In the genomic region with DNA sequence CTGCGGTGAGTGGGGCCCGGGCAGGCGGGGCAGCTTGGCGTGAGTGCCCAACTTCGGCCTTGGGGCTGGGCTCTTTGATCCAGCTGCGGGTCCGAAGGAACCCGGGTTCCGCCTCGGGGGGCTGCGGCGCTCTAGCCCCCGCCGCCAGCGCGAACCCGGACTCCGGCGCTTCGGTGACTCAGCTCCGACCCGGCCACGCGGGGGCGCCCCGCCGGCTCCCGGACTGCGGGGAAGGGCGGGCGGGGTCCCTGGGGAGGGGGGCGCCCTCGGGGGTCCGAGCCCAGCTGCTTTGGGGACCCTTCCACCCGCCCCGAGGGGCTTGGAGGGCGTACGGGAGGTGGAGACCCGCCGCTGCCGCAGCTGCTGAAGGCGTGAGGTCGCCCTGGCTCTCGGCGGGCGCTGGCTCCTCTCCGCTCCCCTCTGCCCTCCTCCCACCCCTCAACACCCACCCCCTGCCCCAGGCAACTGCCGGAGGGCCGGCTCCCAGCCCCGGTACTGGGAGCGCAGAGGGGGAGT, we compare ENCODE assay signal across 1 cellular context.
TF ChIP-seq lines count a peak whose summit lies in the region.

No MANE protein-coding gene starts in this region.

TF ChIP-seq in HepG2, 621 proteins besides CTCF, POLR2A, EP300 and RAD21 (continued from another document and continues in another):
- TF ChIP-seq PHF8 (CRISPR knock-in tag; IDR thresholded peaks at IDR 0.05), result peak; percentile 31; the same call in 1 of the 2 replicates
- no peak for TF ChIP-seq MZF1 (CRISPR knock-in tag; IDR thresholded peaks at IDR 0.05; ENCODE audit: borderline replicate concordance)
- no peak for TF ChIP-seq RXRB (CRISPR knock-in tag; IDR thresholded peaks at IDR 0.05; ENCODE audit: borderline replicate concordance)
- no peak for TF ChIP-seq ATRX (CRISPR knock-in tag; IDR thresholded peaks at IDR 0.05; ENCODE audit: borderline replicate concordance)
- no peak for TF ChIP-seq MTF2 (CRISPR knock-in tag; IDR thresholded peaks at IDR 0.05; ENCODE audit: borderline replicate concordance)
- no peak for TF ChIP-seq KLF11 (CRISPR knock-in tag; IDR thresholded peaks at IDR 0.05)
- TF ChIP-seq SOX6 (IDR thresholded peaks at IDR 0.05), result no peak
- no peak for TF ChIP-seq SOX6 (CRISPR knock-in tag; IDR thresholded peaks at IDR 0.05)
- TF ChIP-seq ZNF12 (CRISPR knock-in tag; IDR thresholded peaks at IDR 0.05), result no peak
- TF ChIP-seq FOSL2 (CRISPR knock-in tag; IDR thresholded peaks at IDR 0.05), result peak; percentile 75
- no peak for TF ChIP-seq MYC (CRISPR knock-in tag; IDR thresholded peaks at IDR 0.05; ENCODE audit: borderline replicate concordance)
- TF ChIP-seq ZNF720 (CRISPR knock-in tag; IDR thresholded peaks at IDR 0.05), result no peak
- TF ChIP-seq, protein P1, sequence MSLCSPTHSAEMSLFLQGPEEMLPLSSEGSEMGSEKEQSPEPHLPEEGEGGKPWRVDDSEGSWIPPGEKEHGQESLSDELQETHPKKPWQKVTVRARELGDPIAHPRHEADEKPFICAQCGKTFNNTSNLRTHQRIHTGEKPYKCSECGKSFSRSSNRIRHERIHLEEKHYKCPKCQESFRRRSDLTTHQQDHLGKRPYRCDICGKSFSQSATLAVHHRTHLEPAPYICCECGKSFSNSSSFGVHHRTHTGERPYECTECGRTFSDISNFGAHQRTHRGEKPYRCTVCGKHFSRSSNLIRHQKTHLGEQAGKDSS (CRISPR knock-in tag; IDR thresholded peaks at IDR 0.05; ENCODE audit: borderline replicate concordance, low read depth), result no peak
- TF ChIP-seq BORCS8-MEF2B (CRISPR knock-in tag; IDR thresholded peaks at IDR 0.05), result no peak
- TF ChIP-seq, protein P2, sequence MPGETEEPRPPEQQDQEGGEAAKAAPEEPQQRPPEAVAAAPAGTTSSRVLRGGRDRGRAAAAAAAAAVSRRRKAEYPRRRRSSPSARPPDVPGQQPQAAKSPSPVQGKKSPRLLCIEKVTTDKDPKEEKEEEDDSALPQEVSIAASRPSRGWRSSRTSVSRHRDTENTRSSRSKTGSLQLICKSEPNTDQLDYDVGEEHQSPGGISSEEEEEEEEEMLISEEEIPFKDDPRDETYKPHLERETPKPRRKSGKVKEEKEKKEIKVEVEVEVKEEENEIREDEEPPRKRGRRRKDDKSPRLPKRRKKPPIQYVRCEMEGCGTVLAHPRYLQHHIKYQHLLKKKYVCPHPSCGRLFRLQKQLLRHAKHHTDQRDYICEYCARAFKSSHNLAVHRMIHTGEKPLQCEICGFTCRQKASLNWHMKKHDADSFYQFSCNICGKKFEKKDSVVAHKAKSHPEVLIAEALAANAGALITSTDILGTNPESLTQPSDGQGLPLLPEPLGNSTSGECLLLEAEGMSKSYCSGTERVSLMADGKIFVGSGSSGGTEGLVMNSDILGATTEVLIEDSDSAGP (CRISPR knock-in tag; IDR thresholded peaks at IDR 0.05; ENCODE audit: borderline replicate concordance), result 0 out of 2 replicates have a peak, but pooled peaks have one; percentile 2
- TF ChIP-seq, protein P3, sequence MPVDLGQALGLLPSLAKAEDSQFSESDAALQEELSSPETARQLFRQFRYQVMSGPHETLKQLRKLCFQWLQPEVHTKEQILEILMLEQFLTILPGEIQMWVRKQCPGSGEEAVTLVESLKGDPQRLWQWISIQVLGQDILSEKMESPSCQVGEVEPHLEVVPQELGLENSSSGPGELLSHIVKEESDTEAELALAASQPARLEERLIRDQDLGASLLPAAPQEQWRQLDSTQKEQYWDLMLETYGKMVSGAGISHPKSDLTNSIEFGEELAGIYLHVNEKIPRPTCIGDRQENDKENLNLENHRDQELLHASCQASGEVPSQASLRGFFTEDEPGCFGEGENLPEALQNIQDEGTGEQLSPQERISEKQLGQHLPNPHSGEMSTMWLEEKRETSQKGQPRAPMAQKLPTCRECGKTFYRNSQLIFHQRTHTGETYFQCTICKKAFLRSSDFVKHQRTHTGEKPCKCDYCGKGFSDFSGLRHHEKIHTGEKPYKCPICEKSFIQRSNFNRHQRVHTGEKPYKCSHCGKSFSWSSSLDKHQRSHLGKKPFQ (CRISPR knock-in tag; IDR thresholded peaks at IDR 0.05; ENCODE audit: insufficient replicate concordance), result no peak
- no peak for TF ChIP-seq ZNF329 (CRISPR knock-in tag; IDR thresholded peaks at IDR 0.05; ENCODE audit: low read depth)
- no peak for TF ChIP-seq ZBTB7A (CRISPR knock-in tag; IDR thresholded peaks at IDR 0.05)
- no peak for TF ChIP-seq ZNF572 (CRISPR knock-in tag; IDR thresholded peaks at IDR 0.05)
- TF ChIP-seq STAG1 (CRISPR knock-in tag; IDR thresholded peaks at IDR 0.05), result peak; percentile 27; the same call in 1 of the 2 replicates
- no peak for TF ChIP-seq GTF3A (CRISPR knock-in tag; conservative IDR thresholded peaks at IDR 0.05)
- TF ChIP-seq, protein P4, sequence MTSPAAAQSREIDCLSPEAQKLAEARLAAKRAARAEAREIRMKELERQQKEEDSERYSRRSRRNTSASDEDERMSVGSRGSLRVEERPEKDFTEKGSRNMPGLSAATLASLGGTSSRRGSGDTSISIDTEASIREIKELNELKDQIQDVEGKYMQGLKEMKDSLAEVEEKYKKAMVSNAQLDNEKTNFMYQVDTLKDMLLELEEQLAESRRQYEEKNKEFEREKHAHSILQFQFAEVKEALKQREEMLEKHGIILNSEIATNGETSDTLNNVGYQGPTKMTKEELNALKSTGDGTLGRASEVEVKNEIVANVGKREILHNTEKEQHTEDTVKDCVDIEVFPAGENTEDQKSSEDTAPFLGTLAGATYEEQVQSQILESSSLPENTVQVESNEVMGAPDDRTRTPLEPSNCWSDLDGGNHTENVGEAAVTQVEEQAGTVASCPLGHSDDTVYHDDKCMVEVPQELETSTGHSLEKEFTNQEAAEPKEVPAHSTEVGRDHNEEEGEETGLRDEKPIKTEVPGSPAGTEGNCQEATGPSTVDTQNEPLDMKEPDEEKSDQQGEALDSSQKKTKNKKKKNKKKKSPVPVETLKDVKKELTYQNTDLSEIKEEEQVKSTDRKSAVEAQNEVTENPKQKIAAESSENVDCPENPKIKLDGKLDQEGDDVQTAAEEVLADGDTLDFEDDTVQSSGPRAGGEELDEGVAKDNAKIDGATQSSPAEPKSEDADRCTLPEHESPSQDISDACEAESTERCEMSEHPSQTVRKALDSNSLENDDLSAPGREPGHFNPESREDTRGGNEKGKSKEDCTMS (CRISPR knock-in tag; conservative IDR thresholded peaks at IDR 0.05), result no peak
- TF ChIP-seq KDM2A (CRISPR knock-in tag; IDR thresholded peaks at IDR 0.05; ENCODE audit: borderline replicate concordance, low read depth), result no peak; the same call in 1 of the 2 replicates
- no peak for TF ChIP-seq KDM1A (CRISPR knock-in tag; IDR thresholded peaks at IDR 0.05)
- no peak for TF ChIP-seq ZNF530 (CRISPR knock-in tag; IDR thresholded peaks at IDR 0.05; ENCODE audit: low read depth)
- TF ChIP-seq POLR2G (IDR thresholded peaks at IDR 0.05; ENCODE audit: low read depth, low read length), result no peak
- TF ChIP-seq POGZ (CRISPR knock-in tag; IDR thresholded peaks at IDR 0.05), result 0 out of 2 replicates have a peak, but pooled peaks have one; percentile 28
- TF ChIP-seq HMGA1 (CRISPR knock-in tag; conservative IDR thresholded peaks at IDR 0.05), result no peak
- no peak for TF ChIP-seq ZNF292 (CRISPR knock-in tag; IDR thresholded peaks at IDR 0.05; ENCODE audit: borderline replicate concordance, low read depth)
- no peak for TF ChIP-seq HNRNPUL1 (IDR thresholded peaks at IDR 0.05; ENCODE audit: low read depth, low read length)
- TF ChIP-seq RAD51 (IDR thresholded peaks at IDR 0.05; ENCODE audit: borderline replicate concordance), result no peak
- TF ChIP-seq MAF1 (CRISPR knock-in tag; IDR thresholded peaks at IDR 0.05; ENCODE audit: borderline replicate concordance), result no peak
- no peak for TF ChIP-seq ZNF20 (CRISPR knock-in tag; IDR thresholded peaks at IDR 0.05)
- no peak for TF ChIP-seq EED (CRISPR knock-in tag; IDR thresholded peaks at IDR 0.05)
- no peak for TF ChIP-seq KDM4B (CRISPR knock-in tag; IDR thresholded peaks at IDR 0.05)
- TF ChIP-seq, protein P5, sequence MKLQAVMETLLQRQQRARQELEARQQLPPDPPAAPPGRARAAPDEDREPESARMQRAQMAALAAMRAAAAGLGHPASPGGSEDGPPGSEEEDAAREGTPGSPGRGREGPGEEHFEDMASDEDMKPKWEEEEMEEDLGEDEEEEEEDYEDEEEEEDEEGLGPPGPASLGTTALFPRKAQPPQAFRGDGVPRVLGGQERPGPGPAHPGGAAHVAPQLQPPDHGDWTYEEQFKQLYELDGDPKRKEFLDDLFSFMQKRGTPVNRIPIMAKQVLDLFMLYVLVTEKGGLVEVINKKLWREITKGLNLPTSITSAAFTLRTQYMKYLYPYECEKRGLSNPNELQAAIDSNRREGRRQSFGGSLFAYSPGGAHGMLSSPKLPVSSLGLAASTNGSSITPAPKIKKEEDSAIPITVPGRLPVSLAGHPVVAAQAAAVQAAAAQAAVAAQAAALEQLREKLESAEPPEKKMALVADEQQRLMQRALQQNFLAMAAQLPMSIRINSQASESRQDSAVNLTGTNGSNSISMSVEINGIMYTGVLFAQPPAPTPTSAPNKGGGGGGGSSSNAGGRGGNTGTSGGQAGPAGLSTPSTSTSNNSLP (IDR thresholded peaks at IDR 0.05; ENCODE audit: low read depth, low read length), result no peak
- TF ChIP-seq, protein P6, sequence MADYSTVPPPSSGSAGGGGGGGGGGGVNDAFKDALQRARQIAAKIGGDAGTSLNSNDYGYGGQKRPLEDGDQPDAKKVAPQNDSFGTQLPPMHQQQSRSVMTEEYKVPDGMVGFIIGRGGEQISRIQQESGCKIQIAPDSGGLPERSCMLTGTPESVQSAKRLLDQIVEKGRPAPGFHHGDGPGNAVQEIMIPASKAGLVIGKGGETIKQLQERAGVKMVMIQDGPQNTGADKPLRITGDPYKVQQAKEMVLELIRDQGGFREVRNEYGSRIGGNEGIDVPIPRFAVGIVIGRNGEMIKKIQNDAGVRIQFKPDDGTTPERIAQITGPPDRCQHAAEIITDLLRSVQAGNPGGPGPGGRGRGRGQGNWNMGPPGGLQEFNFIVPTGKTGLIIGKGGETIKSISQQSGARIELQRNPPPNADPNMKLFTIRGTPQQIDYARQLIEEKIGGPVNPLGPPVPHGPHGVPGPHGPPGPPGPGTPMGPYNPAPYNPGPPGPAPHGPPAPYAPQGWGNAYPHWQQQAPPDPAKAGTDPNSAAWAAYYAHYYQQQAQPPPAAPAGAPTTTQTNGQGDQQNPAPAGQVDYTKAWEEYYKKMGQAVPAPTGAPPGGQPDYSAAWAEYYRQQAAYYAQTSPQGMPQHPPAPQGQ (CRISPR knock-in tag; IDR thresholded peaks at IDR 0.05; ENCODE audit: borderline replicate concordance), result no peak
- no peak for TF ChIP-seq IKZF1 (IDR thresholded peaks at IDR 0.05)
- no peak for TF ChIP-seq SMAD3 (CRISPR knock-in tag; IDR thresholded peaks at IDR 0.05)
- TF ChIP-seq, protein P7, sequence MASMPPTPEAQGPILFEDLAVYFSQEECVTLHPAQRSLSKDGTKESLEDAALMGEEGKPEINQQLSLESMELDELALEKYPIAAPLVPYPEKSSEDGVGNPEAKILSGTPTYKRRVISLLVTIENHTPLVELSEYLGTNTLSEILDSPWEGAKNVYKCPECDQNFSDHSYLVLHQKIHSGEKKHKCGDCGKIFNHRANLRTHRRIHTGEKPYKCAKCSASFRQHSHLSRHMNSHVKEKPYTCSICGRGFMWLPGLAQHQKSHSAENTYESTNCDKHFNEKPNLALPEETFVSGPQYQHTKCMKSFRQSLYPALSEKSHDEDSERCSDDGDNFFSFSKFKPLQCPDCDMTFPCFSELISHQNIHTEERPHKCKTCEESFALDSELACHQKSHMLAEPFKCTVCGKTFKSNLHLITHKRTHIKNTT (CRISPR knock-in tag; IDR thresholded peaks at IDR 0.05), result no peak
- TF ChIP-seq, protein P8, sequence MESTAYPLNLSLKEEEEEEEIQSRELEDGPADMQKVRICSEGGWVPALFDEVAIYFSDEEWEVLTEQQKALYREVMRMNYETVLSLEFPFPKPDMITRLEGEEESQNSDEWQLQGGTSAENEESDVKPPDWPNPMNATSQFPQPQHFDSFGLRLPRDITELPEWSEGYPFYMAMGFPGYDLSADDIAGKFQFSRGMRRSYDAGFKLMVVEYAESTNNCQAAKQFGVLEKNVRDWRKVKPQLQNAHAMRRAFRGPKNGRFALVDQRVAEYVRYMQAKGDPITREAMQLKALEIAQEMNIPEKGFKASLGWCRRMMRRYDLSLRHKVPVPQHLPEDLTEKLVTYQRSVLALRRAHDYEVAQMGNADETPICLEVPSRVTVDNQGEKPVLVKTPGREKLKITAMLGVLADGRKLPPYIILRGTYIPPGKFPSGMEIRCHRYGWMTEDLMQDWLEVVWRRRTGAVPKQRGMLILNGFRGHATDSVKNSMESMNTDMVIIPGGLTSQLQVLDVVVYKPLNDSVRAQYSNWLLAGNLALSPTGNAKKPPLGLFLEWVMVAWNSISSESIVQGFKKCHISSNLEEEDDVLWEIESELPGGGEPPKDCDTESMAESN (CRISPR knock-in tag; conservative IDR thresholded peaks at IDR 0.05), result 0 out of 2 replicates have a peak, but pooled peaks have one; percentile 6
- no peak for TF ChIP-seq MEF2D (CRISPR knock-in tag; IDR thresholded peaks at IDR 0.05)
- TF ChIP-seq, protein P9, sequence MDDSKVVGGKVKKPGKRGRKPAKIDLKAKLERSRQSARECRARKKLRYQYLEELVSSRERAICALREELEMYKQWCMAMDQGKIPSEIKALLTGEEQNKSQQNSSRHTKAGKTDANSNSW (CRISPR knock-in tag; IDR thresholded peaks at IDR 0.05; ENCODE audit: borderline replicate concordance), result no peak; the same call in 1 of the 2 replicates
- peak; percentile 62 for TF ChIP-seq SP4 (CRISPR knock-in tag; IDR thresholded peaks at IDR 0.05)
- no peak for TF ChIP-seq SMARCC2 (IDR thresholded peaks at IDR 0.05)
- no peak for TF ChIP-seq ZNF230 (CRISPR knock-in tag; IDR thresholded peaks at IDR 0.05)
- TF ChIP-seq SIN3B (IDR thresholded peaks at IDR 0.05; ENCODE audit: low read length), result no peak
- peak; percentile 25; the same call in 1 of the 2 replicates for TF ChIP-seq SAP130 (CRISPR knock-in tag; IDR thresholded peaks at IDR 0.05; ENCODE audit: low read depth)
- TF ChIP-seq YY1 (IDR thresholded peaks at IDR 0.05; ENCODE audit: insufficient read depth, insufficient replicate concordance, low read depth, low read length), result no peak
- no peak for TF ChIP-seq MLLT10 (CRISPR knock-in tag; IDR thresholded peaks at IDR 0.05)
- no peak for TF ChIP-seq SOX13 (IDR thresholded peaks at IDR 0.05)
- TF ChIP-seq SOX13 (CRISPR knock-in tag; conservative IDR thresholded peaks at IDR 0.05 in 1 of 2, IDR thresholded peaks at IDR 0.05 in 1 of 2), result no peak
- TF ChIP-seq ZBTB7B (CRISPR knock-in tag; IDR thresholded peaks at IDR 0.05), result peak; percentile 66; the same call in 1 of the 2 replicates
- no peak for TF ChIP-seq SOX5 (CRISPR knock-in tag; IDR thresholded peaks at IDR 0.05; ENCODE audit: borderline replicate concordance)
- TF ChIP-seq ZSCAN9 (CRISPR knock-in tag; IDR thresholded peaks at IDR 0.05; ENCODE audit: borderline replicate concordance), result no peak
- no peak for TF ChIP-seq ZNF891 (CRISPR knock-in tag; IDR thresholded peaks at IDR 0.05)
- no peak for TF ChIP-seq HDAC1 (CRISPR knock-in tag; IDR thresholded peaks at IDR 0.05)
- TF ChIP-seq ZBTB8A (CRISPR knock-in tag; IDR thresholded peaks at IDR 0.05; ENCODE audit: borderline replicate concordance, low read depth), result no peak
- peak; percentile 13 for TF ChIP-seq SKI (IDR thresholded peaks at IDR 0.05; ENCODE audit: partially characterized antibody)
